In genomic region chr20:10316582-10316981, GRCh38 we compare ENCODE assay signal across 10 cellular contexts.
DNase-seq lines count a peak whose midpoint lies in the region; ATAC-seq and TF ChIP-seq lines count a peak whose summit lies in the region.
"Had no signal": no experiment of that assay in that cellular context is flagged by ENCODE, and none has a peak within 500 bp of the region (broad histone marks: within the 10 kb centered on the region; RNA-seq: fewer than 3 reads in every experiment).

No MANE protein-coding gene starts in this region.

- H3K27me3 ChIP-seq in BJ (ENCODE audit: control insufficient read depth, insufficient read depth, low read length) (no peaks in the 10 kb centered on the region), PC-9 (ENCODE audit: insufficient read depth, low read depth) (no peaks in the 10 kb centered on the region), uterus (no peaks in the 10 kb centered on the region)

- POLR2A ChIA-PET in BJ (lab: Charles Lee) (no interaction called here), PC-9 (lab: Charles Lee; ENCODE audit: unreplicated experiment) (interaction anchor here (0.6 kb wide), 2 partner anchors 327 to 357 kb away, joined by 6 to 7 read pairs; partner anchors contain the start of gene JAG1)

- no peak overlapping the region for H3K27ac ChIP-seq in PC-9
- H3K27ac ChIP-seq in uterus, result no peak overlapping the region
- H3K27ac ChIP-seq: parathyroid adenoma had no signal

- no peaks in the 10 kb centered on the region for H3K79me2 ChIP-seq in PC-9 (ENCODE audit: low read depth)
- H3K79me2 ChIP-seq: parathyroid adenoma had no signal

- H3K9me3 Mint-ChIP-seq in glutamatergic neuron (ENCODE audit: unreplicated experiment), result peaks cover 6% of the 10 kb centered on the region

- H3K4me3 ChIP-seq in BJ (ENCODE audit: low read depth, low read length) (no peak overlapping the region), PC-9 (no peak overlapping the region), uterus (no peak overlapping the region)

- H3K36me3 ChIP-seq in BJ (ENCODE audit: control insufficient read depth, insufficient read depth, low read length) (no peaks in the 10 kb centered on the region), PC-9 (ENCODE audit: low read depth) (no peaks in the 10 kb centered on the region), uterus (no peaks in the 10 kb centered on the region)

- DNase-seq in BJ (ENCODE audit: low read depth) (no peak), PC-9 (no peak), glutamatergic neuron (no peak), NCI-H2029 treated with DMSO at 0.1 percent for 48 hours (lab: John Stamatoyannopoulos, UW) (no peak), uterus (no peak)
- DNase-seq in central memory CD4-positive, alpha-beta T cell, result no peak
- DNase-seq: NCI-H510A treated with DMSO at 0.1 percent for 48 hours had no signal

- H3K4me3 Mint-ChIP-seq in glutamatergic neuron (ENCODE audit: unreplicated experiment), result no peak overlapping the region

- no peaks in the 10 kb centered on the region for H3K9me2 ChIP-seq in PC-9 (ENCODE audit: insufficient read depth)

- BruUV-seq in PC-9 (replicated peaks; lab: Mats Ljungman, UMichigan), result no TSS peak

- no peak for ATAC-seq in GM18858 (IDR thresholded peaks at IDR 0.05; ENCODE audit: unreplicated experiment)

- peaks cover 6% of the 10 kb centered on the region; the same call in 1 of the 2 replicates for H3K9me3 ChIP-seq in PC-9 (ENCODE audit: insufficient read depth, low read depth)
- no peaks in the 10 kb centered on the region for H3K9me3 ChIP-seq in uterus

- no peak for TF ChIP-seq POLR2A in uterus (IDR thresholded peaks at IDR 0.05)

- peaks cover 16% of the 10 kb centered on the region for H3K4me1 Mint-ChIP-seq in glutamatergic neuron (ENCODE audit: low read depth, unreplicated experiment)

- H3K4me1 ChIP-seq in PC-9 (replicated peaks; ENCODE audit: insufficient read depth) (peaks cover 14% of the 10 kb centered on the region), uterus (no peaks in the 10 kb centered on the region)
- H3K4me1 ChIP-seq: parathyroid adenoma had no signal

- CTCF ChIA-PET in BJ (lab: Yijun Ruan, JAX) (interaction anchor here (0.8 to 1.2 kb wide), 3 partner anchors 36 to 217 kb away, joined by 3 read pairs; no protein-coding TSS in a partner anchor), PC-9 (lab: Charles Lee) (no interaction called here)

- TF ChIP-seq CTCF in BJ (IDR thresholded peaks at IDR 0.05; ENCODE audit: insufficient read depth, low read depth, low read length), result peak; percentile 24; the same call in 1 of the 2 replicates
- peak; percentile 18; the same call in 1 of the 2 replicates for TF ChIP-seq CTCF in GM12874 (IDR thresholded peaks at IDR 0.05; ENCODE audit: insufficient read depth, low read depth, low read length)
- peak; percentile 44 for TF ChIP-seq CTCF in PC-9 (conservative IDR thresholded peaks at IDR 0.05)
- TF ChIP-seq CTCF in glutamatergic neuron (IDR thresholded peaks at IDR 0.05; ENCODE audit: partially characterized antibody, unreplicated experiment), result peak; percentile 22
- TF ChIP-seq CTCF in uterus (IDR thresholded peaks at IDR 0.05), result no peak

- no peak overlapping the region for H2AFZ ChIP-seq in PC-9
- H2AFZ ChIP-seq: parathyroid adenoma had no signal

- intact Hi-C loops in PC-9 (cut with micrococcal nuclease; ENCODE audit: unreplicated experiment), result loop anchor here (2.0 to 5.0 kb wide), 3 partner anchors 111 to 356 kb away; partner anchors contain the start of gene JAG1
- intact Hi-C loops in uterus (cut with DNase I; ENCODE audit: low total_unique reads), result no loop called here

- peaks cover 4% of the 10 kb centered on the region for H3K36me3 Mint-ChIP-seq in glutamatergic neuron (ENCODE audit: unreplicated experiment)

- H4K20me1 ChIP-seq in PC-9 (ENCODE audit: insufficient read depth), result no peaks in the 10 kb centered on the region

- no peak overlapping the region for H3K4me2 ChIP-seq in PC-9

- peaks cover 8% of the 10 kb centered on the region; the same call in 1 of the 2 replicates for H3F3A ChIP-seq in PC-9 (ENCODE audit: insufficient read depth, low read depth)

- no peak overlapping the region for H3K27ac Mint-ChIP-seq in glutamatergic neuron (ENCODE audit: unreplicated experiment)

- peaks cover 2% of the 10 kb centered on the region for H3K27me3 Mint-ChIP-seq in glutamatergic neuron (ENCODE audit: unreplicated experiment)

Comparison
In these comparisons a context has a peak if more than half of its experiments do, and no peak if none do; other contexts are left out.
1. CTCF ChIP-seq: peak in BJ (single experiment), GM12874 (single experiment), PC-9 (single experiment) and glutamatergic neuron (single experiment); none in uterus (0 of 4).